ENCODE assay signal across 35 cellular contexts in the genomic region with DNA sequence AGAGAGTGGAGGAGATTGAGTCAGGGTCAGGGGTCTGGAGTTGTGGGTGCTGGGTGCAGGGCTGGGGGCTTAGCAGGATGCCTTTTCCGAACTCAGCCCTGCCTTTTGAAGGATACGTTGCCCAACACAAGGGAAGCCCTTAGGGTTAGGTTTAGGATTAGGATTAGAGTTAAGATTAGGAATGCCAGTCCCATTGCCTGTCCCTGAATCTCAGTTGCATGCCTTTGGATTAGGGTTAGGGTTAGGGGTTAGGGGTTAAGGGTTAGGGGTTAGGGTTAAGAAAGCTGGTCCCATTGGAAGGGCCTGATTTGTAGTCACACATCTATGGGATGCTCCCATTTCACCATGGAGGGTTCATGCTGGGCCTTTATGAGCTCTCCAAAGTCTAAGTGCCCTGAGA. TPM values are rescaled to one million over a fixed set of nuclear protein-coding genes. Genes with fewer than 3 reads are reported as not detected.
"Had no signal": no experiment of that assay in that cellular context is flagged by ENCODE, and none has a peak within 500 bp of the region (broad histone marks: within the 10 kb centered on the region; RNA-seq: fewer than 3 reads in every experiment).

No MANE protein-coding gene starts in this region.

- ATAC-seq: activated CD4-positive, alpha-beta T cell treated with anti-CD3 and anti-CD28 coated beads for 36 hours; activated T-cell treated with anti-CD3 and anti-CD28 coated beads, Interleukin-2, amount 50 U/mL, for 72 hours; gastroesophageal sphincter; left cardiac atrium; right cardiac atrium; stimulated activated effector memory CD8-positive, alpha-beta T cell treated with anti-CD3 and anti-CD28 coated beads, Interleukin-12 subunit alpha, Interleukin-12 subunit beta, amount 100 ng/mL, for 72 hours had no signal

- H3K36me3 ChIP-seq: cardiac muscle cell, colonic mucosa, gastroesophageal sphincter, stomach, thyroid gland had no signal

- DNase-seq: activated CD4-positive, alpha-beta T cell treated with anti-CD3 and anti-CD28 coated beads for 36 hours; activated CD4-positive, CD25-positive, alpha-beta regulatory T cell; activated naive CD4-positive, alpha-beta T cell; activated T-cell treated with anti-CD3 and anti-CD28 coated beads for 4 hours; activated T-cell treated with anti-CD3 and anti-CD28 coated beads, Interleukin-2, amount 50 U/mL, for 72 hours; aorta; cerebellar nuclear complex; colonic mucosa; effector CD8-positive, alpha-beta T cell; left cardiac atrium; mammary epithelial cell; naive B cell; stimulated activated CD4-positive, alpha-beta T cell treated with anti-CD3 and anti-CD28 coated beads, Interleukin-4, amount 100 ng/mL, for 24 hours; stomach; thyroid gland had no signal

- H3K27ac ChIP-seq: cardiac muscle cell, colonic mucosa, epithelial cell of prostate, gastroesophageal sphincter, hepatocyte, stomach, thyroid gland had no signal

- H3K9me3 ChIP-seq: colonic mucosa, gastroesophageal sphincter, stomach, thyroid gland had no signal

- H3K4me1 Mint-ChIP-seq: activated CD4-positive, alpha-beta T cell treated with anti-CD3 and anti-CD28 coated beads for 36 hours; naive B cell; stimulated activated effector memory CD8-positive, alpha-beta T cell treated with anti-CD3 and anti-CD28 coated beads, Interleukin-12 subunit alpha, Interleukin-12 subunit beta, amount 100 ng/mL, for 72 hours had no signal

- H3K79me2 ChIP-seq: hepatocyte had no signal

- H3K4me1 ChIP-seq: colonic mucosa had no signal

- H3K4me3 Mint-ChIP-seq: activated CD4-positive, alpha-beta T cell treated with anti-CD3 and anti-CD28 coated beads for 36 hours; activated naive CD8-positive, alpha-beta T cell; activated T-cell treated with anti-CD3 and anti-CD28 coated beads, Interleukin-2, amount 50 U/mL, for 72 hours; brain; mesothelial cell of epicardium; naive B cell; stimulated activated effector memory CD8-positive, alpha-beta T cell treated with anti-CD3 and anti-CD28 coated beads, Interleukin-12 subunit alpha, Interleukin-12 subunit beta, amount 100 ng/mL, for 72 hours had no signal

- H3K4me2 ChIP-seq: hepatocyte had no signal

- FAIRE-seq: endometrium, keratinocyte had no signal

- H3K4me3 ChIP-seq: cardiac muscle cell, colonic mucosa, gastroesophageal sphincter, hepatocyte, skin epidermis, stomach, thyroid gland had no signal

- H3K27me3 ChIP-seq: cardiac muscle cell, colonic mucosa, gastroesophageal sphincter, hepatocyte, stomach, thyroid gland had no signal

- H3K9me3 Mint-ChIP-seq: activated T-cell treated with anti-CD3 and anti-CD28 coated beads, Interleukin-2, amount 50 U/mL, for 72 hours; mesothelial cell of epicardium; naive B cell; stimulated activated effector memory CD8-positive, alpha-beta T cell treated with anti-CD3 and anti-CD28 coated beads, Interleukin-12 subunit alpha, Interleukin-12 subunit beta, amount 100 ng/mL, for 72 hours had no signal

- H2AFZ ChIP-seq: hepatocyte had no signal

- H3K36me3 Mint-ChIP-seq: activated naive CD8-positive, alpha-beta T cell; brain; mesothelial cell of epicardium; naive B cell; stimulated activated effector memory CD8-positive, alpha-beta T cell treated with anti-CD3 and anti-CD28 coated beads, Interleukin-12 subunit alpha, Interleukin-12 subunit beta, amount 100 ng/mL, for 72 hours had no signal

- H3K27me3 Mint-ChIP-seq: activated CD4-positive, alpha-beta T cell treated with anti-CD3 and anti-CD28 coated beads for 36 hours; brain had no signal

- H3K27ac Mint-ChIP-seq: activated CD4-positive, alpha-beta T cell treated with anti-CD3 and anti-CD28 coated beads for 36 hours; activated naive CD8-positive, alpha-beta T cell; activated T-cell treated with anti-CD3 and anti-CD28 coated beads, Interleukin-2, amount 50 U/mL, for 72 hours; naive B cell; stimulated activated effector memory CD8-positive, alpha-beta T cell treated with anti-CD3 and anti-CD28 coated beads, Interleukin-12 subunit alpha, Interleukin-12 subunit beta, amount 100 ng/mL, for 72 hours had no signal

RNA-seq across cellular contexts. Expression of a gene that starts 20.8 kb away (rescaled TPM):
- total RNA-seq: fibroblast of lung; left cardiac atrium; left ventricle myocardium superior; right cardiac atrium; T-helper 1 cell treated with Interleukin-12 subunit alpha and Interleukin-12 subunit beta and Interleukin-4 antibody, amounts not matched to agents 30 ng/mL and 1 ng/mL, for 36 hours had no signal

RNA-seq across cellular contexts. Expression of a gene that starts 56.8 kb away (rescaled TPM):
- total RNA-seq: activated CD4-positive, alpha-beta T cell treated with anti-CD3 and anti-CD28 coated beads for 36 hours; activated T-cell treated with anti-CD3 and anti-CD28 coated beads, Interleukin-2, amount 50 U/mL, for 72 hours; aorta; cardiac muscle cell; colonic mucosa; dermis microvascular lymphatic vessel endothelial cell; fibroblast of lung; fibroblast of villous mesenchyme; gastroesophageal sphincter; left cardiac atrium; left ventricle myocardium superior; mammary epithelial cell; mesothelial cell of epicardium; omental fat pad; right cardiac atrium; stomach; T-helper 1 cell treated with Interleukin-12 subunit alpha and Interleukin-12 subunit beta and Interleukin-4 antibody, amounts not matched to agents 30 ng/mL and 1 ng/mL, for 36 hours; thyroid gland; ureter had no signal
- polyA plus RNA-seq: adipose tissue, aorta, cardiac muscle cell, fibroblast of lung, keratinocyte, mammary epithelial cell, right cardiac atrium, stomach had no signal
